Comparison of ENCODE assay signal across 23 cellular contexts in genomic region chr2:138271467-138271866, GRCh38.
"Had no signal": no experiment of that assay in that cellular context is flagged by ENCODE, and none has a peak within 500 bp of the region (broad histone marks: within the 10 kb centered on the region; RNA-seq: fewer than 3 reads in every experiment).

No MANE protein-coding gene starts in this region.

- H3K36me3 Mint-ChIP-seq: activated naive CD4-positive, alpha-beta T cell treated with anti-CD3 and anti-CD28 coated beads, Interleukin-2, amount 50 U/mL, for 24 hours; naive thymus-derived CD8-positive, alpha-beta T cell; stimulated activated naive B cell treated with anti-CD40 and anti-IgM and Interleukin-4, amounts not matched to agents 10 μg/mL and 1 μg/mL and 100 μg/mL, for 72 hours had no signal

- H3K27me3 Mint-ChIP-seq: activated CD4-positive, alpha-beta memory T cell treated with anti-CD3 and anti-CD28 coated beads, Interleukin-2, amount 10 ng/mL, durations not matched to agents 7 days and 5 days; activated CD4-positive, alpha-beta T cell treated with anti-CD3 and anti-CD28 coated beads, Interleukin-2, amount 10 ng/mL, durations not matched to agents 24 days and 14 days; activated naive CD4-positive, alpha-beta T cell treated with anti-CD3 and anti-CD28 coated beads, Interleukin-2, amount 50 U/mL, for 24 hours; activated T-cell treated with anti-CD3 and anti-CD28 coated beads, Interleukin-2, amount 50 U/mL, for 24 hours; dendritic cell treated with granulocyte-macrophage colony-stimulating factor and Interleukin-4, amounts not matched to agents 40 ng/mL and 50 ng/mL, for 4 days; stimulated activated naive B cell treated with anti-CD40 and anti-IgM and Interleukin-4, amounts not matched to agents 10 μg/mL and 1 μg/mL and 100 μg/mL, for 72 hours had no signal

- H3K9me3 Mint-ChIP-seq: activated CD4-positive, alpha-beta memory T cell treated with anti-CD3 and anti-CD28 coated beads, Interleukin-2, amount 10 ng/mL, durations not matched to agents 7 days and 5 days; activated CD4-positive, alpha-beta T cell treated with anti-CD3 and anti-CD28 coated beads, Interleukin-2, amount 10 ng/mL, durations not matched to agents 24 days and 14 days; activated naive CD8-positive, alpha-beta T cell treated with anti-CD3 and anti-CD28 coated beads, Interleukin-2, amount 50 U/mL, for 24 hours had no signal

- H3K9me3 ChIP-seq: esophagus muscularis mucosa, right atrium auricular region, stomach, tibial artery had no signal

- DNase-seq: activated CD4-positive, alpha-beta memory T cell treated with anti-CD3 and anti-CD28 coated beads, Interleukin-2, amount 10 ng/mL, durations not matched to agents 7 days and 5 days; activated CD4-positive, alpha-beta T cell treated with anti-CD3 and anti-CD28 coated beads, Interleukin-2, amount 10 ng/mL, durations not matched to agents 24 days and 14 days; activated CD4-positive, CD25-positive, alpha-beta regulatory T cell treated with anti-CD3 and anti-CD28 coated beads, Interleukin-2, amount 50 U/mL, for 72 hours; activated CD8-positive, alpha-beta memory T cell treated with anti-CD3 and anti-CD28 coated beads, Interleukin-2, amount 50 U/mL, for 48 hours; activated gamma-delta T cell treated with Interleukin-2 at 50 U/mL for 16 hours; activated naive CD8-positive, alpha-beta T cell treated with anti-CD3 and anti-CD28 coated beads, Interleukin-2, amount 50 U/mL, for 24 hours; activated T-cell treated with anti-CD3 and anti-CD28 coated beads, Interleukin-2, amount 50 U/mL, for 24 hours; amygdala; caudate nucleus; foreskin keratinocyte; naive thymus-derived CD8-positive, alpha-beta T cell; stimulated activated CD4-positive, alpha-beta T cell treated with anti-CD3 and anti-CD28 coated beads, Interleukin-15, amount 100 ng/mL, for 24 hours; stimulated activated CD4-positive, alpha-beta T cell treated with anti-CD3 and anti-CD28 coated beads, Interleukin-2, amount 100 ng/mL, for 24 hours; stimulated activated naive B cell treated with anti-CD40 and anti-IgM and Interleukin-4, amounts not matched to agents 10 μg/mL and 1 μg/mL and 100 μg/mL, for 72 hours; stomach; tibial artery; WERI-Rb-1 had no signal

- ATAC-seq: activated naive CD8-positive, alpha-beta T cell treated with anti-CD3 and anti-CD28 coated beads, Interleukin-2, amount 50 U/mL, for 24 hours; foreskin keratinocyte; naive thymus-derived CD8-positive, alpha-beta T cell; stimulated activated naive B cell treated with anti-CD40 and anti-IgM and Interleukin-4, amounts not matched to agents 10 μg/mL and 1 μg/mL and 100 μg/mL, for 72 hours had no signal

- H3K4me1 ChIP-seq: right atrium auricular region had no signal

- H3K4me1 Mint-ChIP-seq: activated CD4-positive, alpha-beta memory T cell treated with anti-CD3 and anti-CD28 coated beads, Interleukin-2, amount 10 ng/mL, durations not matched to agents 7 days and 5 days; activated CD4-positive, alpha-beta T cell treated with anti-CD3 and anti-CD28 coated beads, Interleukin-2, amount 10 ng/mL, durations not matched to agents 24 days and 14 days; activated naive CD4-positive, alpha-beta T cell treated with anti-CD3 and anti-CD28 coated beads, Interleukin-2, amount 50 U/mL, for 24 hours had no signal

- H3K36me3 ChIP-seq: esophagus muscularis mucosa, neural progenitor cell, right atrium auricular region, stomach, tibial artery, WERI-Rb-1 had no signal

- H3K4me3 ChIP-seq: esophagus muscularis mucosa, neural progenitor cell, right atrium auricular region, smooth muscle cell, stomach, tibial artery had no signal

- H3K27ac ChIP-seq: esophagus muscularis mucosa, foreskin keratinocyte, neural progenitor cell, right atrium auricular region, stomach, tibial artery, WERI-Rb-1 had no signal

- H3K27ac Mint-ChIP-seq: activated CD4-positive, alpha-beta memory T cell treated with anti-CD3 and anti-CD28 coated beads, Interleukin-2, amount 10 ng/mL, durations not matched to agents 7 days and 5 days; activated CD4-positive, alpha-beta T cell treated with anti-CD3 and anti-CD28 coated beads, Interleukin-2, amount 10 ng/mL, durations not matched to agents 24 days and 14 days; activated naive CD4-positive, alpha-beta T cell treated with anti-CD3 and anti-CD28 coated beads, Interleukin-2, amount 50 U/mL, for 24 hours; activated naive CD8-positive, alpha-beta T cell treated with anti-CD3 and anti-CD28 coated beads, Interleukin-2, amount 50 U/mL, for 24 hours; activated T-cell treated with anti-CD3 and anti-CD28 coated beads, Interleukin-2, amount 50 U/mL, for 24 hours; dendritic cell treated with granulocyte-macrophage colony-stimulating factor and Interleukin-4, amounts not matched to agents 40 ng/mL and 50 ng/mL, for 4 days; naive thymus-derived CD8-positive, alpha-beta T cell; neural progenitor cell; stimulated activated naive B cell treated with anti-CD40 and anti-IgM and Interleukin-4, amounts not matched to agents 10 μg/mL and 1 μg/mL and 100 μg/mL, for 72 hours had no signal

- H3K9ac ChIP-seq: neural progenitor cell had no signal

- H3K27me3 ChIP-seq: esophagus muscularis mucosa, foreskin keratinocyte, neural progenitor cell, right atrium auricular region, stomach, tibial artery had no signal

- H3K4me2 ChIP-seq: neural progenitor cell, smooth muscle cell had no signal

- H3K4me3 Mint-ChIP-seq: activated CD4-positive, alpha-beta memory T cell treated with anti-CD3 and anti-CD28 coated beads, Interleukin-2, amount 10 ng/mL, durations not matched to agents 7 days and 5 days; activated CD4-positive, alpha-beta T cell treated with anti-CD3 and anti-CD28 coated beads, Interleukin-2, amount 10 ng/mL, durations not matched to agents 24 days and 14 days; activated naive CD4-positive, alpha-beta T cell treated with anti-CD3 and anti-CD28 coated beads, Interleukin-2, amount 50 U/mL, for 24 hours; activated naive CD8-positive, alpha-beta T cell treated with anti-CD3 and anti-CD28 coated beads, Interleukin-2, amount 50 U/mL, for 24 hours; activated T-cell treated with anti-CD3 and anti-CD28 coated beads, Interleukin-2, amount 50 U/mL, for 24 hours; dendritic cell treated with granulocyte-macrophage colony-stimulating factor and Interleukin-4, amounts not matched to agents 40 ng/mL and 50 ng/mL, for 4 days; naive thymus-derived CD8-positive, alpha-beta T cell; neural progenitor cell; stimulated activated naive B cell treated with anti-CD40 and anti-IgM and Interleukin-4, amounts not matched to agents 10 μg/mL and 1 μg/mL and 100 μg/mL, for 72 hours had no signal

- H2AFZ ChIP-seq: neural progenitor cell had no signal
